Comparison of ENCODE assay signal across 2 cellular contexts in genomic region chr1:225835752-225836151, GRCh38.
TF ChIP-seq lines count a peak whose summit lies in the region.

No MANE protein-coding gene starts in this region.

TF ChIP-seq in SK-N-SH treated with all-trans-retinoic acid at 6 μM for 48 hours, 23 proteins besides CTCF, POLR2A, EP300 and RAD21 (continued from another document):
- no peak for TF ChIP-seq TSHZ2 (CRISPR knock-in tag; IDR thresholded peaks at IDR 0.05)
- TF ChIP-seq ZFP30 (CRISPR knock-in tag; IDR thresholded peaks at IDR 0.05), result no peak
- no peak for TF ChIP-seq PPARA (CRISPR knock-in tag; IDR thresholded peaks at IDR 0.05; ENCODE audit: borderline replicate concordance)
- TF ChIP-seq GLIS3 (CRISPR knock-in tag; IDR thresholded peaks at IDR 0.05), result no peak
- no peak for TF ChIP-seq POU6F1 (CRISPR knock-in tag; IDR thresholded peaks at IDR 0.05; ENCODE audit: borderline replicate concordance, low read depth)
- TF ChIP-seq ZNF8 (CRISPR knock-in tag; IDR thresholded peaks at IDR 0.05), result no peak
- no peak for TF ChIP-seq ZNF565 (CRISPR knock-in tag; conservative IDR thresholded peaks at IDR 0.05; ENCODE audit: low read depth)
- no peak for TF ChIP-seq ARNTL (CRISPR knock-in tag; IDR thresholded peaks at IDR 0.05; ENCODE audit: borderline replicate concordance, low read depth)
- TF ChIP-seq TCF4 (CRISPR knock-in tag; IDR thresholded peaks at IDR 0.05; ENCODE audit: borderline replicate concordance), result no peak
- no peak for TF ChIP-seq ESRRG (CRISPR knock-in tag; IDR thresholded peaks at IDR 0.05)

TF ChIP-seq in SK-N-SH, 30 proteins besides CTCF, POLR2A, EP300 and RAD21 (continued from another document):
- no peak for TF ChIP-seq MAX (IDR thresholded peaks at IDR 0.05; ENCODE audit: low read depth)
- no peak for TF ChIP-seq MEF2A (IDR thresholded peaks at IDR 0.05; ENCODE audit: borderline replicate concordance, low read depth)
- no peak for TF ChIP-seq JUND (IDR thresholded peaks at IDR 0.05)
- TF ChIP-seq TCF12 (IDR thresholded peaks at IDR 0.05), result no peak
- no peak for TF ChIP-seq FOSL2 (IDR thresholded peaks at IDR 0.05; ENCODE audit: borderline replicate concordance, low read depth)
- TF ChIP-seq RCOR1 (IDR thresholded peaks at IDR 0.05; ENCODE audit: low read length), result no peak
- TF ChIP-seq ELF1 (IDR thresholded peaks at IDR 0.05), result no peak
- TF ChIP-seq CHD2 (IDR thresholded peaks at IDR 0.05; ENCODE audit: low read length, partially characterized antibody), result no peak
- TF ChIP-seq TAF1 (IDR thresholded peaks at IDR 0.05; ENCODE audit: borderline replicate concordance, low read depth, low read length), result no peak
- TF ChIP-seq USF2 (IDR thresholded peaks at IDR 0.05; ENCODE audit: borderline replicate concordance, low read depth, low read length), result no peak
- TF ChIP-seq SIN3A (IDR thresholded peaks at IDR 0.05; ENCODE audit: borderline replicate concordance, low read depth, low read length), result no peak
- TF ChIP-seq MXI1 (IDR thresholded peaks at IDR 0.05; ENCODE audit: low read depth, low read length), result no peak
- TF ChIP-seq RXRA (IDR thresholded peaks at IDR 0.05; ENCODE audit: borderline replicate concordance, low read depth), result no peak
